In the genomic region with DNA sequence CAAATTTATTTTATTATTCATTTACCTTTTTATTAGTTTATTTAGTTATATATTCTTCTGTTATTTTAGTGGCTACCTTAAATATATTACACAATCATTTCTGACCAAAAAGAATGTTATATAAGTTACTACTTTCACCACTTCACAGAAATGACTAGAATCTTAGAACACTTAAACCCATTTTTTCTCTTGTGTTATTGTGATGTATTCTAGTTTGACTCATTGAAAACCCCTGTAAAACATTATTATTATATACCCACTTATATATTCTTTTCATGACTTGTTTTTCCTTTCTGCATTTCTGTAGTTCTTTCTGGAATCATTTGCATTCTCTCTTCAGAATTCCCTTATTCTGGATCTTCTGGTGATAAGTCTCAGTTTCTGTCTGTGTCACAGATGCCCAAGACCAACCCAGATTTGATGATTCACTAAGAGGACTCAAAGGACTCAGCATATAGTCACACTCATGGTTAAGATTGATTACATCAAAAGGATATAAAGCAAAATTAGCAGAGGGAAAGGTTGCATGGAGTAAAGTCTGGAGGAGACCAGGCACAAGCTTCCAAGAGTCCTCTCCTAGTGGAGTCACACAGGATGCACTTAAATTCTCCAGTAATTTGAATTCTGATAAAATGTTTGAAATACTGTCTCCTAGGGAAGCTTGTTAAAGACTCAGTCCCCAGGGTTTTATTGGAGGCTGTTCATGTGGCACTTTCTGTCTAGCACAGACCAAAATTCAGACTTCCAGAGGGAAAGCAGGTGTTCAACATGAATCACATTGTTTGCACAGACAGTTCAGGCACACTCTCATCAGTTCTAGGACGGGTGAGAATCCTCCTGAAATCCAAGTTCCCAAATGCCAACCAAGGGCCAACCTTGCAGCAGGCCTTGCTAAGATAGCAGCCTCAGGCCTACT, we compare ENCODE assay signal across 17 cellular contexts. TPM values are rescaled to one million over a fixed set of nuclear protein-coding genes. Genes with fewer than 3 reads are reported as not detected.
A peak's percentile ranks its signal among the peaks of the same experiment; 100 is the strongest.
DNase-seq lines count a peak whose midpoint lies in the region; ATAC-seq and TF ChIP-seq lines count a peak whose summit lies in the region.
"Had no signal": no experiment of that assay in that cellular context is flagged by ENCODE, and none has a peak within 500 bp of the region (broad histone marks: within the 10 kb centered on the region; RNA-seq: fewer than 3 reads in every experiment).

No MANE protein-coding gene starts in this region.

- H3K27me3 Mint-ChIP-seq in activated naive CD8-positive, alpha-beta T cell treated with anti-CD3 and anti-CD28 coated beads, Interleukin-2, amount 50 U/mL, for 24 hours, result no peaks in the 10 kb centered on the region
- H3K27me3 Mint-ChIP-seq in activated naive CD8-positive, alpha-beta T cell treated with anti-CD3 and anti-CD28 coated beads for 36 hours, result no peaks in the 10 kb centered on the region
- H3K27me3 Mint-ChIP-seq: CD4-positive, alpha-beta memory T cell had no signal

- H3K4me1 Mint-ChIP-seq in activated naive CD8-positive, alpha-beta T cell treated with anti-CD3 and anti-CD28 coated beads, Interleukin-2, amount 50 U/mL, for 24 hours, result peaks cover 4% of the 10 kb centered on the region
- H3K4me1 Mint-ChIP-seq in activated naive CD8-positive, alpha-beta T cell treated with anti-CD3 and anti-CD28 coated beads for 36 hours, result no peaks in the 10 kb centered on the region
- H3K4me1 Mint-ChIP-seq: neural progenitor cell had no signal

- peaks cover 38% of the 10 kb centered on the region for H3K36me3 Mint-ChIP-seq in activated naive CD8-positive, alpha-beta T cell treated with anti-CD3 and anti-CD28 coated beads, Interleukin-2, amount 50 U/mL, for 24 hours (ENCODE audit: low read depth)
- H3K36me3 Mint-ChIP-seq in activated naive CD8-positive, alpha-beta T cell treated with anti-CD3 and anti-CD28 coated beads for 36 hours, result peaks cover 43% of the 10 kb centered on the region

- ATAC-seq in activated naive CD8-positive, alpha-beta T cell treated with anti-CD3 and anti-CD28 coated beads, Interleukin-2, amount 50 U/mL, for 24 hours, result peak; percentile 61
- no peak for ATAC-seq in GM21447 (IDR thresholded peaks at IDR 0.05; ENCODE audit: unreplicated experiment)

- no peaks in the 10 kb centered on the region for H3K9me3 Mint-ChIP-seq in activated naive CD8-positive, alpha-beta T cell treated with anti-CD3 and anti-CD28 coated beads, Interleukin-2, amount 50 U/mL, for 24 hours
- no peaks in the 10 kb centered on the region for H3K9me3 Mint-ChIP-seq in activated naive CD8-positive, alpha-beta T cell treated with anti-CD3 and anti-CD28 coated beads for 36 hours
- H3K9me3 Mint-ChIP-seq: CD4-positive, alpha-beta memory T cell had no signal

- H3K4me3 ChIP-seq in epithelial cell of esophagus (ENCODE audit: low read length), result no peak overlapping the region
- H3K4me3 ChIP-seq: left ventricle myocardium inferior, neural progenitor cell, Peyer's patch, uterus had no signal

- TF ChIP-seq CTCF in epithelial cell of esophagus (IDR thresholded peaks at IDR 0.05; ENCODE audit: insufficient read depth, low read depth, low read length, missing control alignments), result no peak

- H3K27ac ChIP-seq in substantia nigra (ENCODE audit: low read depth, low read length, poor library complexity, severe bottlenecking), result no peak overlapping the region
- H3K27ac ChIP-seq: left ventricle myocardium inferior, neural progenitor cell, Peyer's patch, uterus had no signal

- H3K4me3 Mint-ChIP-seq in activated naive CD8-positive, alpha-beta T cell treated with anti-CD3 and anti-CD28 coated beads, Interleukin-2, amount 50 U/mL, for 24 hours, result no peak overlapping the region
- no peak overlapping the region for H3K4me3 Mint-ChIP-seq in activated naive CD8-positive, alpha-beta T cell treated with anti-CD3 and anti-CD28 coated beads for 36 hours
- H3K4me3 Mint-ChIP-seq: CD4-positive, alpha-beta memory T cell; neural progenitor cell had no signal

- DNase-seq in activated naive CD8-positive, alpha-beta T cell treated with anti-CD3 and anti-CD28 coated beads, Interleukin-2, amount 50 U/mL, for 24 hours, result no peak
- DNase-seq in activated naive CD8-positive, alpha-beta T cell treated with anti-CD3 and anti-CD28 coated beads for 36 hours, result no peak
- peak; percentile 66 for DNase-seq in NCI-H2171 treated with DMSO at 0.1 percent for 48 hours (lab: John Stamatoyannopoulos, UW)
- peak; percentile 74 for DNase-seq in epithelial cell of esophagus (ENCODE audit: low read depth)
- DNase-seq in DMS153 treated with DMSO at 0.1 percent for 48 hours (lab: John Stamatoyannopoulos, UW; ENCODE audit: unreplicated experiment), result no peak
- DNase-seq in substantia nigra (lab: John Stamatoyannopoulos, UW), result no peak
- no peak for DNase-seq in NAMALWA (ENCODE audit: low spot score)
- DNase-seq: activated effector memory CD4-positive, alpha-beta T cell treated with anti-CD3 and anti-CD28 coated beads, Interleukin-2, amount 50 U/mL, for 16 hours; amygdala; caudate nucleus; CD4-positive, alpha-beta memory T cell; DMS79; left ventricle myocardium inferior; Peyer's patch; uterus had no signal

- H3K27ac Mint-ChIP-seq in activated naive CD8-positive, alpha-beta T cell treated with anti-CD3 and anti-CD28 coated beads, Interleukin-2, amount 50 U/mL, for 24 hours, result no peak overlapping the region
- H3K27ac Mint-ChIP-seq in activated naive CD8-positive, alpha-beta T cell treated with anti-CD3 and anti-CD28 coated beads for 36 hours, result no peak overlapping the region
- H3K27ac Mint-ChIP-seq: CD4-positive, alpha-beta memory T cell; neural progenitor cell had no signal

RNA-seq across cellular contexts. Expression of a gene that starts 7.7 kb away (rescaled TPM):
- 10 to 100 TPM; 28.5 to 29.3 TPM for total RNA-seq in activated naive CD8-positive, alpha-beta T cell treated with anti-CD3 and anti-CD28 coated beads for 36 hours

Comparison
In these comparisons a context has a peak if more than half of its experiments do, and no peak if none do; other contexts are left out.
1. DNase-seq: peak in NCI-H2171 treated with DMSO at 0.1 percent for 48 hours (single experiment) and epithelial cell of esophagus (single experiment); none in activated naive CD8-positive, alpha-beta T cell treated with anti-CD3 and anti-CD28 coated beads, Interleukin-2, amount 50 U/mL, for 24 hours (single experiment), activated naive CD8-positive, alpha-beta T cell treated with anti-CD3 and anti-CD28 coated beads for 36 hours (single experiment), DMS153 treated with DMSO at 0.1 percent for 48 hours (single experiment), substantia nigra (0 of 49) and NAMALWA (single experiment).